ENCODE assay signal across 8 cellular contexts in genomic region chr9:107282759-107283620, GRCh38. TPM values are rescaled to one million over a fixed set of nuclear protein-coding genes. Genes with fewer than 3 reads are reported as not detected.
DNase-seq lines count a peak whose midpoint lies in the region; TF ChIP-seq lines count a peak whose summit lies in the region.

Gene RAD23B, plus strand, starts transcription at chr9:107283279. Its CDS starts 351 bp downstream, at chr9:107283630.

- no peaks in the 10 kb centered on the region for H3K9me3 ChIP-seq in effector memory CD4-positive, alpha-beta T cell (ENCODE audit: control insufficient read depth, low read length)

- no peaks in the 10 kb centered on the region for H3K27me3 ChIP-seq in effector memory CD4-positive, alpha-beta T cell (replicated peaks; ENCODE audit: control insufficient read depth, insufficient read depth, low read length, poor library complexity, severe bottlenecking)

- peak within 1 kb of the TSS; percentile 72 for H3K4me3 ChIP-seq in effector memory CD4-positive, alpha-beta T cell (ENCODE audit: insufficient read depth, low read depth, low read length, poor library complexity, severe bottlenecking)

- H3K27ac ChIP-seq in effector memory CD4-positive, alpha-beta T cell (ENCODE audit: insufficient read depth, low read length, poor library complexity, severe bottlenecking) = peak within 1 kb of the TSS; percentile 90

- DNase-seq in CMK (ENCODE audit: low read depth) (peak; percentile 93), GM20000 (ENCODE audit: low spot score) (peak; percentile 96), HT-29 (ENCODE audit: low spot score) (peak; percentile 98), NOMO-1 (lab: John Stamatoyannopoulos, UW; ENCODE audit: unreplicated experiment in 2 of 2) (peak; percentile 95 to 98), medulla oblongata (ENCODE audit: extremely low spot score) (peak; percentile 99)
- DNase-seq in effector memory CD4-positive, alpha-beta T cell = peak; percentile 96 to 97 (median 97)
- DNase-seq in stimulated activated CD8-positive, alpha-beta memory T cell treated with anti-CD3 and anti-CD28 coated beads, Interleukin-12 subunit alpha, Interleukin-12 subunit beta, amount 100 ng/mL, for 1 hour (ENCODE audit: low read depth) = peak; percentile 97

- no peak for TF ChIP-seq CTCF in GM20000 (IDR thresholded peaks at IDR 0.05; ENCODE audit: extremely low read depth, missing control alignments)

- no peaks in the 10 kb centered on the region for H3K36me3 ChIP-seq in effector memory CD4-positive, alpha-beta T cell (ENCODE audit: control insufficient read depth, insufficient read depth, low read length)

- POLR2A ChIA-PET in activated CD8-positive, alpha-beta memory T cell treated with anti-CD3 and anti-CD28 coated beads for 36 hours (lab: Charles Lee) = interaction anchor here (1.0 kb wide), 1 partner anchor 21 kb away, joined by 3 read pairs; no protein-coding TSS in a partner anchor

- CTCF ChIA-PET in activated CD8-positive, alpha-beta memory T cell treated with anti-CD3 and anti-CD28 coated beads for 36 hours (lab: Charles Lee) = interaction anchor here (1.3 to 3.2 kb wide), 2 partner anchors 58 to 59 kb away, joined by 5 to 13 read pairs; no protein-coding TSS in a partner anchor

- peaks cover 20% of the 10 kb centered on the region for H3K4me1 ChIP-seq in effector memory CD4-positive, alpha-beta T cell (ENCODE audit: control insufficient read depth, insufficient read depth, low read length, poor library complexity, severe bottlenecking)

RNA-seq across cellular contexts. Expression of gene RAD23B, which starts in this region (rescaled TPM):
- 69.9 and 76.8 TPM in 2 replicates for total RNA-seq in HT-29 (2014; rRNA removed; shearing (Covaris generic))
- total RNA-seq in activated CD8-positive, alpha-beta memory T cell treated with anti-CD3 and anti-CD28 coated beads for 36 hours = 100 to 1,000 TPM; 149 to 158 TPM

Comparison
In these comparisons a context has a peak if more than half of its experiments do, and no peak if none do; other contexts are left out.
1. Peak in every context shown above with its lines: DNase-seq, H3K4me3 ChIP-seq and H3K27ac ChIP-seq.